ENCODE assay signal across 17 cellular contexts in genomic region chrX:23515028-23515427, GRCh38.
DNase-seq lines count a peak whose midpoint lies in the region; TF ChIP-seq lines count a peak whose summit lies in the region.
"Had no signal": no experiment of that assay in that cellular context is flagged by ENCODE, and none has a peak within 500 bp of the region (broad histone marks: within the 10 kb centered on the region; RNA-seq: fewer than 3 reads in every experiment).

No MANE protein-coding gene starts in this region.

- no peak for TF ChIP-seq POLR2A in spleen (IDR thresholded peaks at IDR 0.05)

- H3K23ac ChIP-seq in mesendoderm (ENCODE audit: low read length) = no peak overlapping the region

- no peaks in the 10 kb centered on the region for H3F3A ChIP-seq in MM.1S (ENCODE audit: insufficient read depth, low read length)

- H3K4me2 ChIP-seq in MM.1S (ENCODE audit: low read depth, low read length) (no peak overlapping the region), mesendoderm (ENCODE audit: low read length) (no peak overlapping the region)

- no peak overlapping the region for H3K9ac ChIP-seq in MM.1S (ENCODE audit: low read length)
- no peak overlapping the region for H3K9ac ChIP-seq in mesendoderm (ENCODE audit: low read length)

- H4K20me1 ChIP-seq in MM.1S (ENCODE audit: insufficient read depth, low read length) = no peaks in the 10 kb centered on the region

- no peak overlapping the region for H3K18ac ChIP-seq in mesendoderm (ENCODE audit: low read length)

- H3K27ac ChIP-seq in MM.1S (ENCODE audit: low read length) (no peak overlapping the region), mesendoderm (ENCODE audit: low read depth, low read length) (no peak overlapping the region), spleen (no peak overlapping the region)
- H3K27ac ChIP-seq: ascending aorta, sigmoid colon had no signal

- H2BK5ac ChIP-seq in mesendoderm (ENCODE audit: low read length) = no peak overlapping the region

- intact Hi-C loops in spleen (cut with DNase I; ENCODE audit: low total_unique reads) = no loop called here

- H4K8ac ChIP-seq in mesendoderm (ENCODE audit: low read depth, low read length) = no peak overlapping the region

- no peaks in the 10 kb centered on the region for H3K79me2 ChIP-seq in MM.1S (ENCODE audit: low read length)
- no peaks in the 10 kb centered on the region for H3K79me2 ChIP-seq in mesendoderm (ENCODE audit: control insufficient read depth, insufficient read depth, low read length)

- H3K56ac ChIP-seq in mesendoderm (ENCODE audit: low read length) = peak overlapping the region; percentile 15

- no peak overlapping the region for H2BK15ac ChIP-seq in mesendoderm (replicated peaks; ENCODE audit: low read depth)

- H2BK120ac ChIP-seq in mesendoderm (ENCODE audit: low read depth, low read length) = no peak overlapping the region

- no peaks in the 10 kb centered on the region for H3K27me3 ChIP-seq in MM.1S (replicated peaks; ENCODE audit: insufficient read depth, low read length)
- no peaks in the 10 kb centered on the region for H3K27me3 ChIP-seq in mesendoderm (ENCODE audit: insufficient read depth, low read length, poor library complexity)
- peaks cover 0 to 6% (median 0%) of the 10 kb centered on the region in 7 donors for H3K27me3 ChIP-seq in spleen (replicated peaks in 1 of 7)
- H3K27me3 ChIP-seq: ascending aorta, BE2C, sigmoid colon had no signal

- H3K4ac ChIP-seq in mesendoderm (ENCODE audit: low read depth, low read length) = no peak overlapping the region

- H4K5ac ChIP-seq in mesendoderm (ENCODE audit: low read length) = no peak overlapping the region

- H3K4me1 ChIP-seq in MM.1S (ENCODE audit: low read length) (no peaks in the 10 kb centered on the region), mesendoderm (ENCODE audit: control insufficient read depth, low read depth, low read length) (no peaks in the 10 kb centered on the region), spleen (no peaks in the 10 kb centered on the region)
- H3K4me1 ChIP-seq: ascending aorta, BE2C, sigmoid colon had no signal

- no peak overlapping the region for H2AK5ac ChIP-seq in mesendoderm (ENCODE audit: low read length)

- no peaks in the 10 kb centered on the region for H3K79me1 ChIP-seq in mesendoderm (ENCODE audit: low read length)

- no peak overlapping the region for H3K4me3 ChIP-seq in MM.1S (ENCODE audit: low read length)
- H3K4me3 ChIP-seq in mesendoderm (ENCODE audit: low read length) = no peak overlapping the region
- no peak overlapping the region for H3K4me3 ChIP-seq in spleen
- H3K4me3 ChIP-seq: ascending aorta, sigmoid colon had no signal

- no peak overlapping the region for H2AFZ ChIP-seq in MM.1S (ENCODE audit: low read length)

- H3K9me3 ChIP-seq in MM.1S (replicated peaks; ENCODE audit: insufficient read depth, low read length) (no peaks in the 10 kb centered on the region), spleen (no peaks in the 10 kb centered on the region)
- H3K9me3 ChIP-seq: ascending aorta, BE2C, sigmoid colon had no signal

- no CpG with 5 or more reads among the region's 2 CpGs for WGBS in mesendoderm (ENCODE audit: extremely low coverage, insufficient coverage, low lambda C conversion rate)
- 25 to 64% (median 34%) methylated on average over 2 of the region's 2 CpGs for WGBS in spleen, 5 donors

- TF ChIP-seq CTCF in MM.1S (IDR thresholded peaks at IDR 0.05; ENCODE audit: low read length) (no peak), spleen (IDR thresholded peaks at IDR 0.05 in 8 of 11, conservative IDR thresholded peaks at IDR 0.05 in 3 of 11) (no peak)

- H3K9me2 ChIP-seq in MM.1S (replicated peaks; ENCODE audit: insufficient read depth, low read length) = no peaks in the 10 kb centered on the region

- peak in 2 of 3 experiments; percentile 67 to 88 for DNase-seq in NCI-H1417 (lab: John Stamatoyannopoulos, UW)
- DNase-seq in NCI-H1417 treated with DMSO at 0.1 percent for 48 hours (lab: John Stamatoyannopoulos, UW) = no peak
- peak; percentile 21 for DNase-seq in MM.1S
- peak; percentile 4 for DNase-seq in SW480 (ENCODE audit: low spot score)
- no peak for DNase-seq in mesendoderm
- DNase-seq in spleen = no peak
- no peak for DNase-seq in NOMO-1 treated with dmso at 0.1 percent for 144 hours (lab: John Stamatoyannopoulos, UW; ENCODE audit: unreplicated experiment)
- no peak for DNase-seq in NCI-H82 treated with DMSO at 0.1 percent for 48 hours (lab: John Stamatoyannopoulos, UW; ENCODE audit: unreplicated experiment)
- DNase-seq: 8988T; activated CD8-positive, alpha-beta memory T cell treated with anti-CD3 and anti-CD28 coated beads, Interleukin-2, amount 50 U/mL, for 48 hours; activated naive CD4-positive, alpha-beta T cell treated with anti-CD3 and anti-CD28 coated beads for 36 hours; BE2C; IMR-90; NCI-H226; sigmoid colon; stimulated activated CD4-positive, alpha-beta T cell treated with anti-CD3 and anti-CD28 coated beads, Interleukin-1b, Interleukin-23, amount 100 ng/mL, for 48 hours had no signal

- H3K36me3 ChIP-seq in MM.1S (replicated peaks; ENCODE audit: insufficient read depth, low read length) (no peaks in the 10 kb centered on the region), mesendoderm (ENCODE audit: control insufficient read depth, insufficient read depth, low read length) (no peaks in the 10 kb centered on the region), spleen (no peaks in the 10 kb centered on the region)
- H3K36me3 ChIP-seq: ascending aorta, BE2C, sigmoid colon had no signal

Comparison
In these comparisons a context has a peak if more than half of its experiments do, and no peak if none do; other contexts are left out.
1. DNase-seq: peak in NCI-H1417 (2 of 3), MM.1S (single experiment) and SW480 (single experiment); none in NCI-H1417 treated with DMSO at 0.1 percent for 48 hours (single experiment), mesendoderm (single experiment), spleen (single experiment), NOMO-1 treated with dmso at 0.1 percent for 144 hours (single experiment) and NCI-H82 treated with DMSO at 0.1 percent for 48 hours (single experiment).